ENCODE assay signal across 8 cellular contexts in the genomic region with DNA sequence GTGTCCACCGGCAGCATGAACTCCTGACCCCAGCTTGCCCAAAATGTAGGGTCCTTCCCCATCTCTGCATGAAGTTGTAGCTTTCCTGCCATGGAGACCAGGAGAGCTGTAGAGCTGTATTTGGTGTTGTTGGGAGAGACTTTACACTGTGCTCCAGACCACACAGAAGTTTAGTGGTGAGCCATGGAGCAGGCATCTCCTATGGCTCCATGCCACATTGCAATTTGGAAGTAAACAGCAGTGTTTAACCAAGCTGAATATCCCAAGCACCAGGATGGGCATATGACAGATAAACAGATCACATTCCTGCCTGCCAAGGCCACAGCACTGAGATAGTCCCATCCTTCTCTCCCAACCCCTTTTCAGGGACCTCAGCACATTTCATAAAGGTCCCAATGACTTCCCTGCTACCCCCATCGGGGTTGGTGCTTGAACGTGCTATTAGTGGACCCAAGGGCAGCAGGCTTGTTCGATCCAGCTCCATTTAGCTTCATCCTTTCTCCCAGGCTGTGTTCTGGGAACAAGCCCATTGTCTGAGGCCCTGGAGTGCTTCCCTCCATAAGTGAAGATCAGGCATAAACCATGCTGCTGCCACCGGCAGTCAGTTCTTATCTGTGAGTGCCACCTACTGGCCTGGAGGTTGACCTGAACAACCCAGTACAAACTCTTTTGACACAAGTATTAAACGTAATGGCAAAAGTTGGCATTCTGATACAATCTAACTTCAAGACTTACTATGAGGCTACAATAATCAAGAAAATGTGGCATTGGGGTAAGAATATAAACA.
DNase-seq lines count a peak whose midpoint lies in the region; ATAC-seq, FAIRE-seq and TF ChIP-seq lines count a peak whose summit lies in the region.

No MANE protein-coding gene starts in this region.

- TF ChIP-seq POLR2A in HepG2 (IDR thresholded peaks at IDR 0.05; ENCODE audit: insufficient read depth in 1 of 2, low read depth in 2 of 2, low read length in 2 of 2) = no peak

- no peaks in the 10 kb centered on the region for H3K4me1 ChIP-seq in HepG2 (ENCODE audit: insufficient read depth, low read length)

- H3K27me3 Mint-ChIP-seq in activated naive CD8-positive, alpha-beta T cell treated with anti-CD3 and anti-CD28 coated beads for 36 hours = no peaks in the 10 kb centered on the region

- no peak overlapping the region for H2AFZ ChIP-seq in HepG2 (ENCODE audit: low read length)

- no peak for TF ChIP-seq EP300 in Ishikawa (IDR thresholded peaks at IDR 0.05; ENCODE audit: borderline replicate concordance)
- no peak for TF ChIP-seq EP300 in HepG2 (IDR thresholded peaks at IDR 0.05; ENCODE audit: low read depth in 2 of 2, low read length in 2 of 2)
- no peak for TF ChIP-seq EP300 in HepG2 (CRISPR knock-in tag; IDR thresholded peaks at IDR 0.05; ENCODE audit: borderline replicate concordance)

- ATAC-seq in GM21576 (IDR thresholded peaks at IDR 0.05; ENCODE audit: unreplicated experiment) (peak; percentile 79), HepG2 (peak; percentile 84), HG03571 (IDR thresholded peaks at IDR 0.05; ENCODE audit: unreplicated experiment) (no peak)

- peak; percentile 46 for FAIRE-seq in HepG2 (lab: Jason Lieb, UNC)

- no peak overlapping the region for H3K27ac ChIP-seq in HepG2 (ENCODE audit: extremely low read length, insufficient read depth, low read length)

- H3K4me2 ChIP-seq in HepG2 (ENCODE audit: low read depth, low read length) = no peak overlapping the region

- no peaks in the 10 kb centered on the region for H3K4me1 Mint-ChIP-seq in activated naive CD8-positive, alpha-beta T cell treated with anti-CD3 and anti-CD28 coated beads for 36 hours

- TF ChIP-seq CTCF in HepG2 (CRISPR knock-in tag; IDR thresholded peaks at IDR 0.05) = peak; percentile 64

- no peak overlapping the region for H3K9ac ChIP-seq in HepG2 (ENCODE audit: insufficient read depth, low read depth, low read length)

- CTCF ChIA-PET in HepG2 (lab: Yijun Ruan, JAX; ENCODE audit: low intra/inter-chr PET ratio, low total read pairs) = no interaction called here

- H3K27ac Mint-ChIP-seq in activated naive CD8-positive, alpha-beta T cell treated with anti-CD3 and anti-CD28 coated beads for 36 hours = no peak overlapping the region

- 25% methylated on average over 5 of the region's 6 CpGs for WGBS in HepG2 (ENCODE audit: low lambda C conversion rate)

- H4K20me1 ChIP-seq in HepG2 (ENCODE audit: insufficient read depth, low read length) = no peaks in the 10 kb centered on the region

- H3K9me3 Mint-ChIP-seq in activated naive CD8-positive, alpha-beta T cell treated with anti-CD3 and anti-CD28 coated beads for 36 hours = no peaks in the 10 kb centered on the region

- H3K36me3 Mint-ChIP-seq in activated naive CD8-positive, alpha-beta T cell treated with anti-CD3 and anti-CD28 coated beads for 36 hours = no peaks in the 10 kb centered on the region

- in situ Hi-C loops in HepG2 (cut with HindIII; ENCODE audit: extremely low pct_ligation_motif_present, low pct_unique_long_range_greater_than_20kb) = no loop called here

- no peak overlapping the region for H3K4me3 Mint-ChIP-seq in activated naive CD8-positive, alpha-beta T cell treated with anti-CD3 and anti-CD28 coated beads for 36 hours

- H3K36me3 ChIP-seq in HepG2 (replicated peaks in 1 of 2; ENCODE audit: control insufficient read depth in 1 of 2, insufficient read depth in 2 of 2, low read length in 2 of 2) = no peaks in the 10 kb centered on the region

- peak; percentile 2 for DNase-seq in NOMO-1 treated with dmso at 0.1 percent for 144 hours (lab: John Stamatoyannopoulos, UW; ENCODE audit: unreplicated experiment)
- no peak for DNase-seq in NOMO-1 treated with DMSO at 0.1 percent for 48 hours (lab: John Stamatoyannopoulos, UW; ENCODE audit: unreplicated experiment)
- DNase-seq in activated naive CD8-positive, alpha-beta T cell treated with anti-CD3 and anti-CD28 coated beads for 36 hours = peak; percentile 9
- peak; percentile 21 for DNase-seq in HepG2 (ENCODE audit: low spot score)
- DNase-seq in activated effector memory CD4-positive, alpha-beta T cell treated with anti-CD3 and anti-CD28 coated beads, Interleukin-2, amount 50 U/mL, for 16 hours = no peak

- BruUV-seq in HepG2 (replicated peaks; lab: Mats Ljungman, UMichigan) = no TSS peak

- H3K79me2 ChIP-seq in HepG2 (ENCODE audit: insufficient read depth, low read length) = no peaks in the 10 kb centered on the region

- no peaks in the 10 kb centered on the region for H3K27me3 ChIP-seq in HepG2 (ENCODE audit: control insufficient read depth in 1 of 2, insufficient read depth in 2 of 2, low read length in 2 of 2)

- intact Hi-C loops in HepG2 (cut with micrococcal nuclease; ENCODE audit: unreplicated experiment) = loop anchor here (1.0 to 5.0 kb wide), 2 partner anchors 253 to 344 kb away; no protein-coding TSS in a partner anchor

- peak; percentile 80 for TF ChIP-seq RAD21 in Ishikawa (IDR thresholded peaks at IDR 0.05; ENCODE audit: low read depth)
- TF ChIP-seq RAD21 in HepG2 (CRISPR knock-in tag; IDR thresholded peaks at IDR 0.05) = no peak

- H3K9me3 ChIP-seq in HepG2 (ENCODE audit: low read length) = no peaks in the 10 kb centered on the region

- POLR2A ChIA-PET in HepG2 (lab: Yijun Ruan, JAX) = no interaction called here

- H3K4me3 ChIP-seq in HepG2 (replicated peaks in 1 of 3; ENCODE audit: insufficient read depth in 1 of 3, low read depth in 2 of 3, low read length in 3 of 3) = no peak overlapping the region

TF ChIP-seq in Ishikawa, 13 proteins besides CTCF, POLR2A, EP300 and RAD21:
- TF ChIP-seq EGR1 (IDR thresholded peaks at IDR 0.05) (no peak), FOXM1 (IDR thresholded peaks at IDR 0.05; ENCODE audit: borderline replicate concordance, low read depth) (no peak)

TF ChIP-seq in HepG2, 621 proteins besides CTCF, POLR2A, EP300 and RAD21 (continues in another document):
- TF ChIP-seq ZMYM4 (CRISPR knock-in tag; IDR thresholded peaks at IDR 0.05) = 0 out of 2 replicates have a peak, but pooled peaks have one; percentile 38
- TF ChIP-seq, protein P1, sequence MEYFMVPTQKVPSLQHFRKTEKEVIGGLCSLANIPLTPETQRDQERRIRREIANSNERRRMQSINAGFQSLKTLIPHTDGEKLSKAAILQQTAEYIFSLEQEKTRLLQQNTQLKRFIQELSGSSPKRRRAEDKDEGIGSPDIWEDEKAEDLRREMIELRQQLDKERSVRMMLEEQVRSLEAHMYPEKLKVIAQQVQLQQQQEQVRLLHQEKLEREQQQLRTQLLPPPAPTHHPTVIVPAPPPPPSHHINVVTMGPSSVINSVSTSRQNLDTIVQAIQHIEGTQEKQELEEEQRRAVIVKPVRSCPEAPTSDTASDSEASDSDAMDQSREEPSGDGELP (IDR thresholded peaks at IDR 0.05; ENCODE audit: borderline replicate concordance, low read depth) = no peak
- TF ChIP-seq, protein P2, sequence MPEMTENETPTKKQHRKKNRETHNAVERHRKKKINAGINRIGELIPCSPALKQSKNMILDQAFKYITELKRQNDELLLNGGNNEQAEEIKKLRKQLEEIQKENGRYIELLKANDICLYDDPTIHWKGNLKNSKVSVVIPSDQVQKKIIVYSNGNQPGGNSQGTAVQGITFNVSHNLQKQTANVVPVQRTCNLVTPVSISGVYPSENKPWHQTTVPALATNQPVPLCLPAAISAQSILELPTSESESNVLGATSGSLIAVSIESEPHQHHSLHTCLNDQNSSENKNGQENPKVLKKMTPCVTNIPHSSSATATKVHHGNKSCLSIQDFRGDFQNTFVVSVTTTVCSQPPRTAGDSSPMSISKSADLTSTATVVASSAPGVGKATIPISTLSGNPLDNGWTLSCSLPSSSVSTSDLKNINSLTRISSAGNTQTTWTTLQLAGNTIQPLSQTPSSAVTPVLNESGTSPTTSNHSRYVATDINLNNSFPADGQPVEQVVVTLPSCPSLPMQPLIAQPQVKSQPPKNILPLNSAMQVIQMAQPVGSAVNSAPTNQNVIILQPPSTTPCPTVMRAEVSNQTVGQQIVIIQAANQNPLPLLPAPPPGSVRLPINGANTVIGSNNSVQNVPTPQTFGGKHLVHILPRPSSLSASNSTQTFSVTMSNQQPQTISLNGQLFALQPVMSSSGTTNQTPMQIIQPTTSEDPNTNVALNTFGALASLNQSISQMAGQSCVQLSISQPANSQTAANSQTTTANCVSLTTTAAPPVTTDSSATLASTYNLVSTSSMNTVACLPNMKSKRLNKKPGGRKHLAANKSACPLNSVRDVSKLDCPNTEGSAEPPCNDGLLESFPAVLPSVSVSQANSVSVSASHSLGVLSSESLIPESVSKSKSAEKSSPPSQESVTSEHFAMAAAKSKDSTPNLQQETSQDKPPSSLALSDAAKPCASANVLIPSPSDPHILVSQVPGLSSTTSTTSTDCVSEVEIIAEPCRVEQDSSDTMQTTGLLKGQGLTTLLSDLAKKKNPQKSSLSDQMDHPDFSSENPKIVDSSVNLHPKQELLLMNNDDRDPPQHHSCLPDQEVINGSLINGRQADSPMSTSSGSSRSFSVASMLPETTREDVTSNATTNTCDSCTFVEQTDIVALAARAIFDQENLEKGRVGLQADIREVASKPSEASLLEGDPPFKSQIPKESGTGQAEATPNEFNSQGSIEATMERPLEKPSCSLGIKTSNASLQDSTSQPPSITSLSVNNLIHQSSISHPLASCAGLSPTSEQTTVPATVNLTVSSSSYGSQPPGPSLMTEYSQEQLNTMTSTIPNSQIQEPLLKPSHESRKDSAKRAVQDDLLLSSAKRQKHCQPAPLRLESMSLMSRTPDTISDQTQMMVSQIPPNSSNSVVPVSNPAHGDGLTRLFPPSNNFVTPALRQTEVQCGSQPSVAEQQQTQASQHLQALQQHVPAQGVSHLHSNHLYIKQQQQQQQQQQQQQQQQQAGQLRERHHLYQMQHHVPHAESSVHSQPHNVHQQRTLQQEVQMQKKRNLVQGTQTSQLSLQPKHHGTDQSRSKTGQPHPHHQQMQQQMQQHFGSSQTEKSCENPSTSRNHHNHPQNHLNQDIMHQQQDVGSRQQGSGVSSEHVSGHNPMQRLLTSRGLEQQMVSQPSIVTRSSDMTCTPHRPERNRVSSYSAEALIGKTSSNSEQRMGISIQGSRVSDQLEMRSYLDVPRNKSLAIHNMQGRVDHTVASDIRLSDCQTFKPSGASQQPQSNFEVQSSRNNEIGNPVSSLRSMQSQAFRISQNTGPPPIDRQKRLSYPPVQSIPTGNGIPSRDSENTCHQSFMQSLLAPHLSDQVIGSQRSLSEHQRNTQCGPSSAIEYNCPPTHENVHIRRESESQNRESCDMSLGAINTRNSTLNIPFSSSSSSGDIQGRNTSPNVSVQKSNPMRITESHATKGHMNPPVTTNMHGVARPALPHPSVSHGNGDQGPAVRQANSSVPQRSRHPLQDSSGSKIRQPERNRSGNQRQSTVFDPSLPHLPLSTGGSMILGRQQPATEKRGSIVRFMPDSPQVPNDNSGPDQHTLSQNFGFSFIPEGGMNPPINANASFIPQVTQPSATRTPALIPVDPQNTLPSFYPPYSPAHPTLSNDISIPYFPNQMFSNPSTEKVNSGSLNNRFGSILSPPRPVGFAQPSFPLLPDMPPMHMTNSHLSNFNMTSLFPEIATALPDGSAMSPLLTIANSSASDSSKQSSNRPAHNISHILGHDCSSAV (CRISPR knock-in tag; IDR thresholded peaks at IDR 0.05; ENCODE audit: borderline replicate concordance) = no peak
- no peak for TF ChIP-seq ZNF678 (CRISPR knock-in tag; IDR thresholded peaks at IDR 0.05)
- TF ChIP-seq ZNF788 (CRISPR knock-in tag; IDR thresholded peaks at IDR 0.05; ENCODE audit: borderline replicate concordance) = no peak
- peak; percentile 42; the same call in 1 of the 2 replicates for TF ChIP-seq SMC3 (IDR thresholded peaks at IDR 0.05; ENCODE audit: low read length)

Comparison
In these comparisons a context has a peak if more than half of its experiments do, and no peak if none do; other contexts are left out.
1. DNase-seq: peak in NOMO-1 treated with dmso at 0.1 percent for 144 hours (single experiment), activated naive CD8-positive, alpha-beta T cell treated with anti-CD3 and anti-CD28 coated beads for 36 hours (single experiment) and HepG2 (single experiment); none in NOMO-1 treated with DMSO at 0.1 percent for 48 hours (single experiment) and activated effector memory CD4-positive, alpha-beta T cell treated with anti-CD3 and anti-CD28 coated beads, Interleukin-2, amount 50 U/mL, for 16 hours (single experiment).